Comparison of ENCODE assay signal across 8 cellular contexts in the genomic region with DNA sequence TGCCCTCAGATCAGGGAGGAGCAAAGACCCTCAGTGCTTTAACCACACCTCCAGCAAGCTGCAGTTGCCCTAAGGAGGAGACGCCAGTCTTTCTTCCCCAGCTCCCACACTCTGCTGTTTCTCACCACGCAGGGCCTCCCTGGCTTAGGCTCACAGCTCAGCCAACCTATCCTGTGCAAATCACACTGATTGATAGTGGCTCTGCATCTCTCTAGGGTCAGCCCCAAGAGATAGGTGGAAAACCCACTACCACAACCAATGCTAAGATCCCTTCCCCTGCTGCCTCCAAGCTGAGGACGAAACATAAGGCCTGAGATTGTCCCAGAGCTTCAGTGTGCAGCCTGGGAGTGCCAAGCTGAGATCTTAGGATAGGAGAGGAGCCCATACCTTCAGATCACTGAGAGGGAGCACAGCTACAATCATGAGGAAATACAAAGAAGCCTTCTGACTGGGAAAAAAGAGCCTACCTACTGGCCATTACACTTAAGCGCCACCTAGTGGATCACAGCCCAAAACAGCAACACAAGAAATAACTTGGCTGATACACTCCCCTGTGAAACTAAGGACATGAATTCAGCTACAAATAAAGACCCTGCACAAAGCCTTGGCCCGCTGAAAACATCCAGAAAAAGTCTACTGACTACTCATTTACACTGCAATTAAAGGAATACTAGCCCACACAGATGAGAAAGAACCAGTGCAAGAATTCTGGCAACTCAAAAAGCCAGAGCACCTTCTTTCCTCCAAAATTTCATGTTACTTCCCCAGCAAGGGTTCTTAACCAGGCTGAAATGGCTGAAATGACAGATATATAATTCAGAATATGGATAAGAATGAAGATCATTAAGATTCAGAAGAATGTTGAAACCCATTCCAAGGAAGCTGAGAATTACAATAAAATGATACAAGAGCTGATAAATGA.
DNase-seq lines count a peak whose midpoint lies in the region; ATAC-seq, FAIRE-seq and TF ChIP-seq lines count a peak whose summit lies in the region.

No MANE protein-coding gene starts in this region.

- WGBS in A549 (ENCODE audit: missing lambda C conversion rate) = 36% methylated on average over 5 of the region's 5 CpGs
- 46 to 50% (median 50%) methylated on average over 5 of the region's 5 CpGs for WGBS in small intestine, 3 donors

- peaks cover 7% of the 10 kb centered on the region for H3K9me3 Mint-ChIP-seq in WTC11

- H3K9me3 ChIP-seq in A549 (no peaks in the 10 kb centered on the region), small intestine (ENCODE audit: control insufficient read depth, low read depth) (no peaks in the 10 kb centered on the region)

- TF ChIP-seq EP300 in A549 (IDR thresholded peaks at IDR 0.05) = no peak

- intact Hi-C loops in head of caudate nucleus (cut with DNase I) = loop anchor here (5.0 kb wide), 1 partner anchor 151 kb away; no protein-coding TSS in a partner anchor

- H3K27ac Mint-ChIP-seq in WTC11 = no peak overlapping the region

- TF ChIP-seq POLR2A in A549 (IDR thresholded peaks at IDR 0.05; ENCODE audit: low read length) = no peak

- H3K4me3 ChIP-seq in A549 (no peak overlapping the region), small intestine (ENCODE audit: low read depth in 1 of 2, low read length in 2 of 2) (no peak overlapping the region)

- H3K36me3 Mint-ChIP-seq in WTC11 = 0 out of 2 replicates have a peak, but pooled peaks cover under 1% of the 10 kb centered on the region

- TF ChIP-seq RAD21 in A549 (conservative IDR thresholded peaks at IDR 0.05 in 1 of 2, IDR thresholded peaks at IDR 0.05 in 1 of 2) = peak; percentile 72 to 77

- POLR2A ChIA-PET in A549 (lab: Yijun Ruan, JAX) (no interaction called here), WTC11 (lab: Charles Lee) (interaction anchor here (0.6 kb wide), 1 partner anchor 33 kb away, joined by 4 read pairs; no protein-coding TSS in a partner anchor)

- DNase-seq in A549 (ENCODE audit: low read depth in 1 of 2, low spot score in 1 of 2) (peak; percentile 26 to 67), ELR (ENCODE audit: low read depth) (peak; percentile 78), NCI-H1105 treated with DMSO at 0.1 percent for 48 hours (lab: John Stamatoyannopoulos, UW) (peak; percentile 68), WTC11 (ENCODE audit: low spot score) (peak; percentile 71), head of caudate nucleus (peak in 41 of 42 donors; percentile 11 to 83 (median 58)), small intestine (peak; percentile 48), cerebellum (ENCODE audit: low spot score) (no peak)

- H3K4me3 Mint-ChIP-seq in WTC11 = no peak overlapping the region

- H3K27ac ChIP-seq in A549 (no peak overlapping the region), small intestine (ENCODE audit: low read depth in 1 of 2, low read length in 1 of 2) (no peak overlapping the region)

- TF ChIP-seq CTCF in A549 (IDR thresholded peaks at IDR 0.05) (peak; percentile 79), WTC11 (IDR thresholded peaks at IDR 0.05) (peak; percentile 48; the same call in 1 of the 2 replicates)

- no peak overlapping the region for H3K4me2 ChIP-seq in A549

- H3K36me3 ChIP-seq in small intestine (ENCODE audit: control insufficient read depth in 2 of 2, insufficient read depth in 2 of 2, low read length in 2 of 2) = no peaks in the 10 kb centered on the region

- CTCF ChIA-PET in A549 (lab: Yijun Ruan, JAX) = interaction anchor here (0.6 to 4.8 kb wide), 30 partner anchors 10 to 579 kb away, joined by 3 to 39 read pairs (median 4); no protein-coding TSS in a partner anchor
- CTCF ChIA-PET in WTC11 (lab: Charles Lee) = interaction anchor here (0.6 to 2.2 kb wide), 26 partner anchors 9 to 617 kb away, joined by 3 to 20 read pairs (median 4); no protein-coding TSS in a partner anchor

- FAIRE-seq in A549 (lab: Jason Lieb, UNC) (no peak), small intestine (lab: Jason Lieb, UNC) (no peak)

- H3K27me3 Mint-ChIP-seq in WTC11 (ENCODE audit: low read depth) = no peaks in the 10 kb centered on the region

- H3K27me3 ChIP-seq in small intestine (ENCODE audit: control insufficient read depth in 2 of 2, insufficient read depth in 2 of 2, low read length in 2 of 2) = no peaks in the 10 kb centered on the region

- H3K4me1 ChIP-seq in A549 = no peaks in the 10 kb centered on the region
- H3K4me1 ChIP-seq in small intestine (ENCODE audit: control insufficient read depth in 2 of 2, insufficient read depth in 1 of 2, low read depth in 1 of 2, low read length in 1 of 2) = no peaks in the 10 kb centered on the region

- peaks cover 4% of the 10 kb centered on the region; the same call in 1 of the 2 replicates for H3K4me1 Mint-ChIP-seq in WTC11

- peak; percentile 86 to 91; a peak in 5 of 6 replicates for ATAC-seq in A549
- peak; percentile 69 for ATAC-seq in HG02588 (IDR thresholded peaks at IDR 0.05; ENCODE audit: unreplicated experiment)
- peak; percentile 94 for ATAC-seq in WTC11

TF ChIP-seq in A549, 52 proteins besides CTCF, POLR2A, EP300 and RAD21:
- TF ChIP-seq BHLHE40 (IDR thresholded peaks at IDR 0.05; ENCODE audit: low read depth, low read length) (no peak), SMC3 (IDR thresholded peaks at IDR 0.05) (peak; percentile 76)

TF ChIP-seq in WTC11, 78 proteins besides CTCF, POLR2A, EP300 and RAD21:
- TF ChIP-seq ZNF263 (CRISPR knock-in tag; IDR thresholded peaks at IDR 0.05; ENCODE audit: low read depth) (peak; percentile 29; the same call in 1 of the 2 replicates), NFATC4 (CRISPR knock-in tag; IDR thresholded peaks at IDR 0.05) (no peak)
TF ChIP-seq in WTC11: peak in this region for 1.
